Comparison of ENCODE assay signal across 8 cellular contexts in genomic region chr10:62492012-62492869, GRCh38.
DNase-seq lines count a peak whose midpoint lies in the region; ATAC-seq and TF ChIP-seq lines count a peak whose summit lies in the region.

No MANE protein-coding gene starts in this region.

- no peak overlapping the region for H2BK5ac ChIP-seq in H9 (ENCODE audit: insufficient read length, low read length)

- no peak overlapping the region for H3K4me2 ChIP-seq in H9 (ENCODE audit: insufficient read depth, insufficient read length, low read length)

- peak; percentile 57 for ATAC-seq in CD8-positive, alpha-beta T cell
- ATAC-seq in RWPE2 (ENCODE audit: low read depth) = peak; percentile 61; the same call in 2 of the 3 replicates

- POLR2A ChIA-PET in CD8-positive, alpha-beta T cell (lab: Charles Lee) = interaction anchor here (0.7 kb wide), 1 partner anchor 90 kb away, joined by 3 read pairs; no protein-coding TSS in a partner anchor

- H2BK15ac ChIP-seq in H9 (ENCODE audit: low read depth, low read length) = no peak overlapping the region

- H2BK12ac ChIP-seq in H9 (ENCODE audit: insufficient read length, low read depth, low read length) = no peak overlapping the region

- no peak overlapping the region for H4K91ac ChIP-seq in H9 (ENCODE audit: insufficient read length, low read depth, low read length)

- H3K27ac Mint-ChIP-seq in CD8-positive, alpha-beta T cell = no peak overlapping the region
- no peak overlapping the region for H3K27ac Mint-ChIP-seq in H9

- no peaks in the 10 kb centered on the region for H3K36me3 ChIP-seq in CD8-positive, alpha-beta T cell (ENCODE audit: insufficient read depth, low read length)
- H3K36me3 ChIP-seq in RWPE2 (ENCODE audit: low read depth) = no peaks in the 10 kb centered on the region

- no peak overlapping the region for H3T11ph ChIP-seq in H9 (ENCODE audit: low read length)

- CTCF ChIA-PET in CD8-positive, alpha-beta T cell (lab: Charles Lee) = interaction anchor here (0.6 to 4.9 kb wide), 24 partner anchors 9 to 668 kb away, joined by 3 to 24 read pairs (median 4); no protein-coding TSS in a partner anchor

- no peak overlapping the region for H2BK120ac ChIP-seq in H9 (ENCODE audit: low read depth, low read length, poor library complexity, severe bottlenecking)

- H3K4ac ChIP-seq in H9 (ENCODE audit: low read depth, low read length) = no peak overlapping the region

- no CpG with 5 or more reads among the region's 5 CpGs for WGBS in H9 (ENCODE audit: extremely low coverage, insufficient read length, low lambda C conversion rate)

- no peak overlapping the region for H2AK5ac ChIP-seq in H9 (ENCODE audit: insufficient read length, low read length)

- H3K9ac ChIP-seq in H9 (ENCODE audit: extremely low read depth, insufficient read length, low read length) = no peak overlapping the region

- peak; percentile 55 for TF ChIP-seq CTCF in CD8-positive, alpha-beta T cell (IDR thresholded peaks at IDR 0.05)
- peak; percentile 66 for TF ChIP-seq CTCF in H9 (conservative IDR thresholded peaks at IDR 0.05)
- TF ChIP-seq CTCF in RWPE2 (IDR thresholded peaks at IDR 0.05; ENCODE audit: poor library complexity, severe bottlenecking) = peak; percentile 78
- TF ChIP-seq CTCF in fibroblast of villous mesenchyme (IDR thresholded peaks at IDR 0.05; ENCODE audit: insufficient read depth, low read depth, low read length) = peak; percentile 58
- peak; percentile 72 for TF ChIP-seq CTCF in retinal pigment epithelial cell (conservative IDR thresholded peaks at IDR 0.05; ENCODE audit: low read depth, low read length)

- no peak overlapping the region for H3K4me3 Mint-ChIP-seq in CD8-positive, alpha-beta T cell
- H3K4me3 Mint-ChIP-seq in H9 = no peak overlapping the region

- H3K79me2 ChIP-seq in H9 (ENCODE audit: insufficient read depth, low read length) = no peaks in the 10 kb centered on the region

- H3K4me1 Mint-ChIP-seq in CD8-positive, alpha-beta T cell (ENCODE audit: low read depth) = peaks cover 5% of the 10 kb centered on the region
- no peaks in the 10 kb centered on the region for H3K4me1 Mint-ChIP-seq in H9

- intact Hi-C loops in CD8-positive, alpha-beta T cell (cut with DNase I, micrococcal nuclease) = loop anchor here (1.0 to 5.0 kb wide), 6 partner anchors 35 to 666 kb away; no protein-coding TSS in a partner anchor

- no peaks in the 10 kb centered on the region for H3K36me3 Mint-ChIP-seq in CD8-positive, alpha-beta T cell
- H3K36me3 Mint-ChIP-seq in H9 (ENCODE audit: insufficient read depth in 1 of 3, low read depth in 3 of 3) = no peaks in the 10 kb centered on the region

- no peaks in the 10 kb centered on the region for H3K27me3 ChIP-seq in CD8-positive, alpha-beta T cell (ENCODE audit: insufficient read depth, low read length)
- H3K27me3 ChIP-seq in H9 (ENCODE audit: insufficient read depth, low read length) = no peaks in the 10 kb centered on the region
- H3K27me3 ChIP-seq in RWPE2 (ENCODE audit: insufficient read depth, poor library complexity, severe bottlenecking) = no peaks in the 10 kb centered on the region

- no peaks in the 10 kb centered on the region for H3K9me3 Mint-ChIP-seq in CD8-positive, alpha-beta T cell
- no peaks in the 10 kb centered on the region for H3K9me3 Mint-ChIP-seq in H9

- H4K20me1 ChIP-seq in H9 (ENCODE audit: control insufficient read depth, insufficient read depth, insufficient read length) = no peaks in the 10 kb centered on the region

- no peak overlapping the region for H4K5ac ChIP-seq in H9 (ENCODE audit: insufficient read length, low read depth, low read length)

- no peak overlapping the region for H3K23ac ChIP-seq in H9 (ENCODE audit: insufficient read length, low read depth, low read length)

- no peak overlapping the region for H2BK20ac ChIP-seq in H9 (ENCODE audit: low read depth, low read length, poor library complexity, severe bottlenecking)

- DNase-seq in CD8-positive, alpha-beta T cell = peak in 1 of 7 experiments; percentile 5
- DNase-seq in H9 (no peak), RWPE2 (ENCODE audit: low spot score) (no peak), fibroblast of villous mesenchyme (ENCODE audit: low read depth) (peak; percentile 35), retinal pigment epithelial cell (ENCODE audit: low read depth) (no peak), NCI-H1436 (lab: John Stamatoyannopoulos, UW) (no peak), NK-92 (lab: John Stamatoyannopoulos, UW; ENCODE audit: unreplicated experiment) (no peak)
- DNase-seq in activated T-cell treated with anti-CD3 and anti-CD28 coated beads, Interleukin-2, amount 50 U/mL, for 48 hours = no peak

- no peak overlapping the region for H3K27ac ChIP-seq in CD8-positive, alpha-beta T cell (ENCODE audit: low read depth, low read length)
- H3K27ac ChIP-seq in H9 (ENCODE audit: insufficient read length, low read depth, low read length) (no peak overlapping the region), RWPE2 (ENCODE audit: poor library complexity, severe bottlenecking) (no peak overlapping the region)

- H3K23me2 ChIP-seq in H9 (ENCODE audit: insufficient read length, low read depth, low read length, poor library complexity, severe bottlenecking) = no peaks in the 10 kb centered on the region

- no peak overlapping the region for H3K56ac ChIP-seq in H9 (ENCODE audit: insufficient read length, low read depth, low read length)

- H3K18ac ChIP-seq in H9 (ENCODE audit: insufficient read length, low read depth, low read length) = no peak overlapping the region

- H4K8ac ChIP-seq in H9 (replicated peaks; ENCODE audit: insufficient read length, low read depth, low read length) = no peak overlapping the region

- H3K14ac ChIP-seq in H9 (ENCODE audit: insufficient read depth, low read length) = no peak overlapping the region

- no peaks in the 10 kb centered on the region for H3K79me1 ChIP-seq in H9 (ENCODE audit: insufficient read depth, low read depth, low read length, poor library complexity, severe bottlenecking)

- no peak overlapping the region for H2AFZ ChIP-seq in H9 (ENCODE audit: low read length)

- H3K4me1 ChIP-seq in CD8-positive, alpha-beta T cell (ENCODE audit: insufficient read depth, low read length) = no peaks in the 10 kb centered on the region
- no peaks in the 10 kb centered on the region for H3K4me1 ChIP-seq in H9 (ENCODE audit: insufficient read depth, low read length)
- no peaks in the 10 kb centered on the region for H3K4me1 ChIP-seq in RWPE2 (ENCODE audit: insufficient read depth, poor library complexity, severe bottlenecking)

- peaks cover 5% of the 10 kb centered on the region for H3K27me3 Mint-ChIP-seq in CD8-positive, alpha-beta T cell (ENCODE audit: low read depth)
- peaks cover 1% of the 10 kb centered on the region for H3K27me3 Mint-ChIP-seq in H9 (ENCODE audit: low read depth)

- H3K4me3 ChIP-seq in CD8-positive, alpha-beta T cell (ENCODE audit: low read depth, low read length) = no peak overlapping the region
- H3K4me3 ChIP-seq in RWPE2 (ENCODE audit: severe bottlenecking) (no peak overlapping the region), fibroblast of villous mesenchyme (ENCODE audit: low read depth, low read length) (no peak overlapping the region), retinal pigment epithelial cell (ENCODE audit: low read length) (no peak overlapping the region)

- no peaks in the 10 kb centered on the region for H3K9me3 ChIP-seq in CD8-positive, alpha-beta T cell (ENCODE audit: low read length)
- H3K9me3 ChIP-seq in H9 (ENCODE audit: control insufficient read depth, low read depth, low read length) = no peaks in the 10 kb centered on the region
- H3K9me3 ChIP-seq in RWPE2 (ENCODE audit: severe bottlenecking) = no peaks in the 10 kb centered on the region
